Comparison of ENCODE assay signal across 21 cellular contexts in the genomic region with DNA sequence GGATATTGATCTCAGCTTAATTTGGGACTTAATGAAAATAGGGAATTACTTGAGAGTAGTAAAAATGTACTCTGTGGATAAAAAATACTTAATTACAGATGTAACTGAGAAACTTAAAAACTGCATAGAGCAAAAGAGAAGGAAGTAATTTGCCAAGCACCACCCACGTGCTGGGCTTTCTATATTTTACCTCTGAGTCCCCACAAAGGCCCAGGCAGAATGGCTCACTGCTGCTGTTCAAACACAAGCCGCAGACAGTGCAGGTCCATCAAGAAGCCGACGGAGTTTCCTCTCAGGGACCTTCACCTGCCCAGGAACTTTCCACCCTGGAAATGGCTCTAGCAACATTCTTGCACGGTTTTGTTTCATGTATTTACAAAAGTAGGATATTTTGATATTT.
DNase-seq lines count a peak whose midpoint lies in the region; ATAC-seq and TF ChIP-seq lines count a peak whose summit lies in the region.
"Had no signal": no experiment of that assay in that cellular context is flagged by ENCODE, and none has a peak within 500 bp of the region (broad histone marks: within the 10 kb centered on the region; RNA-seq: fewer than 3 reads in every experiment).

No MANE protein-coding gene starts in this region.

- peak; percentile 19 for DNase-seq in activated CD8-positive, alpha-beta T cell treated with anti-CD3 and anti-CD28 coated beads for 36 hours
- no peak for DNase-seq in activated CD8-positive, alpha-beta T cell treated with anti-CD3 and anti-CD28 coated beads, Interleukin-2, amount 10 ng/mL, durations not matched to agents 7 days and 5 days
- peak; percentile 6 for DNase-seq in GM13977 (ENCODE audit: low spot score)
- DNase-seq in T-helper 17 cell: no peak
- DNase-seq in activated CD4-positive, alpha-beta memory T cell treated with anti-CD3 and anti-CD28 coated beads for 36 hours: no peak
- no peak for DNase-seq in glutamatergic neuron
- DNase-seq in RWPE1 (ENCODE audit: low spot score): no peak
- DNase-seq: CD4-positive, CD25-positive, alpha-beta regulatory T cell; DMS153; Karpas-422; NCI-H1092; NCI-H1436; NCI-H187 treated with DMSO at 0.1 percent for 48 hours; NCI-H226; NCI-H510A treated with DMSO at 0.1 percent for 48 hours; NCI-H748 treated with DMSO at 0.1 percent for 48 hours; SJCRH30; T-helper 1 cell had no signal

- POLR2A ChIA-PET in activated CD8-positive, alpha-beta T cell treated with anti-CD3 and anti-CD28 coated beads for 36 hours (lab: Charles Lee): interaction anchor here (0.8 kb wide), 1 partner anchor 106 kb away, joined by 4 read pairs; no protein-coding TSS in a partner anchor
- POLR2A ChIA-PET in activated CD8-positive, alpha-beta T cell treated with anti-CD3 and anti-CD28 coated beads, Interleukin-2, amount 10 ng/mL, durations not matched to agents 7 days and 5 days (lab: Charles Lee): no interaction called here
- POLR2A ChIA-PET in activated CD4-positive, alpha-beta memory T cell treated with anti-CD3 and anti-CD28 coated beads for 36 hours (lab: Charles Lee): no interaction called here
- POLR2A ChIA-PET in RWPE1 (lab: Yijun Ruan, JAX; ENCODE audit: low non-redundant PET): no interaction called here

- no peak for ATAC-seq in activated CD8-positive, alpha-beta T cell treated with anti-CD3 and anti-CD28 coated beads for 36 hours
- ATAC-seq in activated CD8-positive, alpha-beta T cell treated with anti-CD3 and anti-CD28 coated beads, Interleukin-2, amount 10 ng/mL, durations not matched to agents 7 days and 5 days: no peak
- no peak for ATAC-seq in T-helper 17 cell
- ATAC-seq: Panc1 had no signal

- no peaks in the 10 kb centered on the region for H3K27me3 ChIP-seq in thymus (ENCODE audit: control insufficient read depth, insufficient read depth)
- H3K27me3 ChIP-seq: SJCRH30 had no signal

- H3K36me3 ChIP-seq in thymus (ENCODE audit: control insufficient read depth, insufficient read depth): no peaks in the 10 kb centered on the region
- H3K36me3 ChIP-seq: SJCRH30 had no signal

- 67% methylated on average over 5 of the region's 5 CpGs for WGBS in thymus

- no peaks in the 10 kb centered on the region for H3K27me3 Mint-ChIP-seq in activated CD8-positive, alpha-beta T cell treated with anti-CD3 and anti-CD28 coated beads for 36 hours
- H3K27me3 Mint-ChIP-seq in activated CD8-positive, alpha-beta T cell treated with anti-CD3 and anti-CD28 coated beads, Interleukin-2, amount 10 ng/mL, durations not matched to agents 7 days and 5 days (ENCODE audit: low read depth): peaks cover 4% of the 10 kb centered on the region
- no peaks in the 10 kb centered on the region for H3K27me3 Mint-ChIP-seq in T-helper 17 cell
- no peaks in the 10 kb centered on the region for H3K27me3 Mint-ChIP-seq in activated CD4-positive, alpha-beta memory T cell treated with anti-CD3 and anti-CD28 coated beads for 36 hours
- peaks cover 2% of the 10 kb centered on the region for H3K27me3 Mint-ChIP-seq in glutamatergic neuron (ENCODE audit: unreplicated experiment)

- no peak for TF ChIP-seq CTCF in activated CD8-positive, alpha-beta T cell treated with anti-CD3 and anti-CD28 coated beads for 36 hours (IDR thresholded peaks at IDR 0.05)
- TF ChIP-seq CTCF in GM13977 (IDR thresholded peaks at IDR 0.05; ENCODE audit: extremely low read depth, insufficient read depth, missing control alignments): no peak
- TF ChIP-seq CTCF in glutamatergic neuron (IDR thresholded peaks at IDR 0.05; ENCODE audit: partially characterized antibody, unreplicated experiment): no peak
- TF ChIP-seq CTCF in RWPE1 (conservative IDR thresholded peaks at IDR 0.05; ENCODE audit: low read depth): no peak

- intact Hi-C loops in activated CD8-positive, alpha-beta T cell treated with anti-CD3 and anti-CD28 coated beads for 36 hours (cut with micrococcal nuclease): no loop called here
- intact Hi-C loops in activated CD4-positive, alpha-beta memory T cell treated with anti-CD3 and anti-CD28 coated beads for 36 hours (cut with micrococcal nuclease): no loop called here

- H3K27ac ChIP-seq in thymus (ENCODE audit: low read depth) (peak overlapping the region; percentile 47), RWPE1 (no peak overlapping the region)
- H3K27ac ChIP-seq: SJCRH30 had no signal

- H3K27ac Mint-ChIP-seq in activated CD8-positive, alpha-beta T cell treated with anti-CD3 and anti-CD28 coated beads for 36 hours: no peak overlapping the region
- no peak overlapping the region for H3K27ac Mint-ChIP-seq in activated CD8-positive, alpha-beta T cell treated with anti-CD3 and anti-CD28 coated beads, Interleukin-2, amount 10 ng/mL, durations not matched to agents 7 days and 5 days
- H3K27ac Mint-ChIP-seq in T-helper 17 cell (peak overlapping the region; percentile 95), glutamatergic neuron (ENCODE audit: unreplicated experiment) (no peak overlapping the region)
- H3K27ac Mint-ChIP-seq in activated CD4-positive, alpha-beta memory T cell treated with anti-CD3 and anti-CD28 coated beads for 36 hours: no peak overlapping the region
- H3K27ac Mint-ChIP-seq: IgD-negative memory B cell had no signal

- no peak overlapping the region for H3K4me3 ChIP-seq in thymus (ENCODE audit: low read length)
- H3K4me3 ChIP-seq: SJCRH30 had no signal

- peaks cover 8% of the 10 kb centered on the region for H3K9me3 Mint-ChIP-seq in activated CD8-positive, alpha-beta T cell treated with anti-CD3 and anti-CD28 coated beads for 36 hours
- peaks cover 16% of the 10 kb centered on the region for H3K9me3 Mint-ChIP-seq in activated CD8-positive, alpha-beta T cell treated with anti-CD3 and anti-CD28 coated beads, Interleukin-2, amount 10 ng/mL, durations not matched to agents 7 days and 5 days (ENCODE audit: insufficient read depth)
- peaks cover 14% of the 10 kb centered on the region for H3K9me3 Mint-ChIP-seq in activated CD4-positive, alpha-beta memory T cell treated with anti-CD3 and anti-CD28 coated beads for 36 hours
- H3K9me3 Mint-ChIP-seq in glutamatergic neuron (ENCODE audit: unreplicated experiment): peaks cover 12% of the 10 kb centered on the region

- peaks cover 3% of the 10 kb centered on the region for H3K36me3 Mint-ChIP-seq in activated CD8-positive, alpha-beta T cell treated with anti-CD3 and anti-CD28 coated beads for 36 hours (ENCODE audit: low read depth)
- peaks cover 3% of the 10 kb centered on the region for H3K36me3 Mint-ChIP-seq in activated CD8-positive, alpha-beta T cell treated with anti-CD3 and anti-CD28 coated beads, Interleukin-2, amount 10 ng/mL, durations not matched to agents 7 days and 5 days (ENCODE audit: low read depth)
- H3K36me3 Mint-ChIP-seq in T-helper 17 cell (ENCODE audit: low read depth) (peaks cover 3% of the 10 kb centered on the region), glutamatergic neuron (ENCODE audit: unreplicated experiment) (peaks cover 26% of the 10 kb centered on the region)
- peaks cover 8% of the 10 kb centered on the region for H3K36me3 Mint-ChIP-seq in activated CD4-positive, alpha-beta memory T cell treated with anti-CD3 and anti-CD28 coated beads for 36 hours
- H3K36me3 Mint-ChIP-seq: CD4-positive, CD25-positive, alpha-beta regulatory T cell had no signal

- in situ Hi-C loops in GM13977 (cut with MboI; ENCODE audit: low pct_unique_long_range_greater_than_20kb, low sequenced_read_pairs, unreplicated experiment): no loop called here

- no peak overlapping the region for H3K4me3 Mint-ChIP-seq in activated CD8-positive, alpha-beta T cell treated with anti-CD3 and anti-CD28 coated beads for 36 hours
- H3K4me3 Mint-ChIP-seq in activated CD8-positive, alpha-beta T cell treated with anti-CD3 and anti-CD28 coated beads, Interleukin-2, amount 10 ng/mL, durations not matched to agents 7 days and 5 days: no peak overlapping the region
- H3K4me3 Mint-ChIP-seq in T-helper 17 cell (peak overlapping the region; percentile 10), glutamatergic neuron (ENCODE audit: unreplicated experiment) (no peak overlapping the region)
- no peak overlapping the region for H3K4me3 Mint-ChIP-seq in activated CD4-positive, alpha-beta memory T cell treated with anti-CD3 and anti-CD28 coated beads for 36 hours
- H3K4me3 Mint-ChIP-seq: IgD-negative memory B cell had no signal

- H3K9me3 ChIP-seq in T-helper 17 cell (ENCODE audit: control insufficient read depth, low read length, poor library complexity, severe bottlenecking) (peaks cover 2% of the 10 kb centered on the region), thymus (ENCODE audit: control insufficient read depth) (no peaks in the 10 kb centered on the region)
- H3K9me3 ChIP-seq: SJCRH30 had no signal

- peaks cover 14% of the 10 kb centered on the region for H3K4me1 Mint-ChIP-seq in activated CD8-positive, alpha-beta T cell treated with anti-CD3 and anti-CD28 coated beads for 36 hours (ENCODE audit: low read depth)
- H3K4me1 Mint-ChIP-seq in activated CD8-positive, alpha-beta T cell treated with anti-CD3 and anti-CD28 coated beads, Interleukin-2, amount 10 ng/mL, durations not matched to agents 7 days and 5 days (ENCODE audit: low read depth): peaks cover 8% of the 10 kb centered on the region
- peaks cover 27% of the 10 kb centered on the region for H3K4me1 Mint-ChIP-seq in T-helper 17 cell
- peaks cover 20% of the 10 kb centered on the region for H3K4me1 Mint-ChIP-seq in activated CD4-positive, alpha-beta memory T cell treated with anti-CD3 and anti-CD28 coated beads for 36 hours (ENCODE audit: low read depth)
- no peaks in the 10 kb centered on the region for H3K4me1 Mint-ChIP-seq in glutamatergic neuron (ENCODE audit: low read depth, unreplicated experiment)
- H3K4me1 Mint-ChIP-seq: IgD-negative memory B cell had no signal

- CTCF ChIA-PET in activated CD8-positive, alpha-beta T cell treated with anti-CD3 and anti-CD28 coated beads for 36 hours (lab: Charles Lee): no interaction called here
- CTCF ChIA-PET in activated CD8-positive, alpha-beta T cell treated with anti-CD3 and anti-CD28 coated beads, Interleukin-2, amount 10 ng/mL, durations not matched to agents 7 days and 5 days (lab: Charles Lee): interaction anchor here (1.8 kb wide), 1 partner anchor 36 kb away, joined by 4 read pairs; no protein-coding TSS in a partner anchor
- CTCF ChIA-PET in activated CD4-positive, alpha-beta memory T cell treated with anti-CD3 and anti-CD28 coated beads for 36 hours (lab: Charles Lee): no interaction called here
- CTCF ChIA-PET in RWPE1 (lab: Yijun Ruan, JAX): interaction anchor here (0.6 kb wide), 1 partner anchor 338 kb away, joined by 3 read pairs; no protein-coding TSS in a partner anchor

- H3K4me1 ChIP-seq in thymus (ENCODE audit: control insufficient read depth, insufficient read depth, low read length): peaks cover 21% of the 10 kb centered on the region
- H3K4me1 ChIP-seq: SJCRH30 had no signal

Comparison
In these comparisons a context has a peak if more than half of its experiments do, and no peak if none do; other contexts are left out.
1. DNase-seq: peak in activated CD8-positive, alpha-beta T cell treated with anti-CD3 and anti-CD28 coated beads for 36 hours (single experiment) and GM13977 (single experiment); none in activated CD8-positive, alpha-beta T cell treated with anti-CD3 and anti-CD28 coated beads, Interleukin-2, amount 10 ng/mL, durations not matched to agents 7 days and 5 days (single experiment), T-helper 17 cell (0 of 3), activated CD4-positive, alpha-beta memory T cell treated with anti-CD3 and anti-CD28 coated beads for 36 hours (single experiment), glutamatergic neuron (single experiment) and RWPE1 (single experiment).
2. CTCF ChIA-PET loops: an anchor here in activated CD8-positive, alpha-beta T cell treated with anti-CD3 and anti-CD28 coated beads, Interleukin-2, amount 10 ng/mL, durations not matched to agents 7 days and 5 days (1.8 kb wide) and RWPE1 (0.6 kb wide); none called in activated CD8-positive, alpha-beta T cell treated with anti-CD3 and anti-CD28 coated beads for 36 hours and activated CD4-positive, alpha-beta memory T cell treated with anti-CD3 and anti-CD28 coated beads for 36 hours.